26 cellular contexts compared by ENCODE assay signal in the genomic region with DNA sequence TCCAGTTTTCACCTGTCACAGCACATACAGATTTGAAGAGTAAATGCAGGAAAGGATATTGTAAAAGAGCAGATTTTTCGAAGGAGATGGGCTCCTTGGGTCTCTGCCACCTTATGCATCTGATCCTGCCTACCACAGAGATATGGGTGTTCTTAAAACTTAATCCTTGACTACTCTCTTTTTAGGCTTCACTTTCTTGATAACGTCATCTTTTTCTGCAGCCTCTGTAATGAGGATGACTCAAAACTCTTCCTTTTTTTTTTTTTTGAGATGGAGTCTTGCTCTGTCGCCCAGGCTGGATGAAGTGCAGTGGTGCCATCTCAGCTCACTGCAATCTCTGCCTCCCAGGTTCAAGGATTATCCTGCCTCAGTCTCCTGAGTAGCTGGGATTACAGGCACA. TPM values are rescaled to one million over a fixed set of nuclear protein-coding genes. Genes with fewer than 3 reads are reported as not detected.
DNase-seq lines count a peak whose midpoint lies in the region; ATAC-seq and TF ChIP-seq lines count a peak whose summit lies in the region.
"Had no signal": no experiment of that assay in that cellular context is flagged by ENCODE, and none has a peak within 500 bp of the region (broad histone marks: within the 10 kb centered on the region; RNA-seq: fewer than 3 reads in every experiment).

No MANE protein-coding gene starts in this region.

- TF ChIP-seq CTCF in neural progenitor cell (IDR thresholded peaks at IDR 0.05) = no peak

- peaks cover 100% of the 10 kb centered on the region for H3K79me2 ChIP-seq in neural progenitor cell (ENCODE audit: low read depth)

- H3K9me3 Mint-ChIP-seq in activated naive CD8-positive, alpha-beta T cell (ENCODE audit: low read depth) = no peaks in the 10 kb centered on the region
- no peaks in the 10 kb centered on the region for H3K9me3 Mint-ChIP-seq in activated naive CD8-positive, alpha-beta T cell treated with anti-CD3 and anti-CD28 coated beads, Interleukin-2, amount 50 U/mL, for 24 hours
- H3K9me3 Mint-ChIP-seq in immature natural killer cell = no peaks in the 10 kb centered on the region
- no peaks in the 10 kb centered on the region for H3K9me3 Mint-ChIP-seq in T-cell
- H3K9me3 Mint-ChIP-seq in neural progenitor cell = no peaks in the 10 kb centered on the region
- H3K9me3 Mint-ChIP-seq: activated naive CD8-positive, alpha-beta T cell treated with anti-CD3 and anti-CD28 coated beads, Interleukin-2, amount 10 ng/mL, durations not matched to agents 7 days and 5 days had no signal

- no peak overlapping the region for H3K4me2 ChIP-seq in neural progenitor cell

- CTCF ChIA-PET in T-cell (lab: Charles Lee) = no interaction called here

- peaks cover 92% of the 10 kb centered on the region for H4K20me1 ChIP-seq in neural progenitor cell (ENCODE audit: low read depth)

- H3K4me3 ChIP-seq in neural progenitor cell = no peak overlapping the region
- H3K4me3 ChIP-seq: esophagus muscularis mucosa, stomach had no signal

- H3K27me3 Mint-ChIP-seq in activated naive CD8-positive, alpha-beta T cell = no peaks in the 10 kb centered on the region
- no peaks in the 10 kb centered on the region for H3K27me3 Mint-ChIP-seq in activated naive CD8-positive, alpha-beta T cell treated with anti-CD3 and anti-CD28 coated beads, Interleukin-2, amount 50 U/mL, for 24 hours
- H3K27me3 Mint-ChIP-seq in immature natural killer cell (ENCODE audit: low read depth in 3 of 3) (no peaks in the 10 kb centered on the region), T-cell (no peaks in the 10 kb centered on the region), neural progenitor cell (ENCODE audit: insufficient read depth, low read depth) (no peaks in the 10 kb centered on the region)
- H3K27me3 Mint-ChIP-seq: activated naive CD8-positive, alpha-beta T cell treated with anti-CD3 and anti-CD28 coated beads, Interleukin-2, amount 10 ng/mL, durations not matched to agents 7 days and 5 days had no signal

- H3K36me3 Mint-ChIP-seq in activated naive CD8-positive, alpha-beta T cell = peaks cover 4% of the 10 kb centered on the region
- peaks cover 33% of the 10 kb centered on the region for H3K36me3 Mint-ChIP-seq in activated naive CD8-positive, alpha-beta T cell treated with anti-CD3 and anti-CD28 coated beads, Interleukin-2, amount 50 U/mL, for 24 hours (ENCODE audit: low read depth)
- peaks cover 7 to 12% (median 7%) of the 10 kb centered on the region in 3 donors for H3K36me3 Mint-ChIP-seq in immature natural killer cell
- H3K36me3 Mint-ChIP-seq in T-cell = peaks cover 30% of the 10 kb centered on the region
- peaks cover 18% of the 10 kb centered on the region for H3K36me3 Mint-ChIP-seq in neural progenitor cell

- no peak for ATAC-seq in activated naive CD8-positive, alpha-beta T cell treated with anti-CD3 and anti-CD28 coated beads, Interleukin-2, amount 50 U/mL, for 24 hours
- ATAC-seq in T-cell (replicated peaks in 1 of 4) = no peak
- ATAC-seq: HCT116 had no signal

- no peak overlapping the region for H2AFZ ChIP-seq in neural progenitor cell (replicated peaks)

- peaks cover 46% of the 10 kb centered on the region for H3K4me1 Mint-ChIP-seq in activated naive CD8-positive, alpha-beta T cell (ENCODE audit: low read depth)
- peaks cover 27% of the 10 kb centered on the region for H3K4me1 Mint-ChIP-seq in activated naive CD8-positive, alpha-beta T cell treated with anti-CD3 and anti-CD28 coated beads, Interleukin-2, amount 50 U/mL, for 24 hours
- H3K4me1 Mint-ChIP-seq in immature natural killer cell (peaks cover 31 to 51% of the 10 kb centered on the region in 2 donors), T-cell (peaks cover 41 to 56% (median 49%) of the 10 kb centered on the region in 3 donors), neural progenitor cell (peaks cover 4% of the 10 kb centered on the region)

- no peak overlapping the region for H3K9ac ChIP-seq in neural progenitor cell

- peaks cover 5% of the 10 kb centered on the region for H3K36me3 ChIP-seq in neural progenitor cell

- no peak for DNase-seq in activated naive CD8-positive, alpha-beta T cell treated with anti-CD3 and anti-CD28 coated beads, Interleukin-2, amount 50 U/mL, for 24 hours
- peak; percentile 54 for DNase-seq in MV-4-11 (lab: John Stamatoyannopoulos, UW)
- DNase-seq in immature natural killer cell = no peak
- no peak for DNase-seq in T-cell
- no peak for DNase-seq in T-helper 1 cell
- DNase-seq in NCI-H748 treated with DMSO at 0.1 percent for 48 hours (lab: John Stamatoyannopoulos, UW) = no peak
- no peak for DNase-seq in neural progenitor cell (ENCODE audit: low spot score)
- DNase-seq: ACHN; activated CD4-positive, CD25-positive, alpha-beta regulatory T cell treated with anti-CD3 and anti-CD28 coated beads, Interleukin-2, amount 50 U/mL, for 72 hours; activated naive CD8-positive, alpha-beta T cell treated with anti-CD3 and anti-CD28 coated beads, Interleukin-2, amount 10 ng/mL, durations not matched to agents 7 days and 5 days; DMS 273 treated with DMSO at 0.1 percent for 48 hours; effector memory CD4-positive, alpha-beta T cell; GDM1; islet precursor cell; KG1; NCI-H1048; NCI-H1930; NCI-H2227 treated with DMSO at 0.1 percent for 48 hours; NCI-H774; stimulated activated CD4-positive, alpha-beta T cell treated with anti-CD3 and anti-CD28 coated beads, Interleukin-2, amount 100 ng/mL, for 48 hours; stomach; trophoblast cell had no signal

- H3K27me3 ChIP-seq in neural progenitor cell = no peaks in the 10 kb centered on the region
- H3K27me3 ChIP-seq: esophagus muscularis mucosa, stomach had no signal

- POLR2A ChIA-PET in T-cell (lab: Charles Lee) = no interaction called here

- H3K27ac Mint-ChIP-seq in activated naive CD8-positive, alpha-beta T cell = peak overlapping the region; percentile 28
- no peak overlapping the region for H3K27ac Mint-ChIP-seq in activated naive CD8-positive, alpha-beta T cell treated with anti-CD3 and anti-CD28 coated beads, Interleukin-2, amount 50 U/mL, for 24 hours
- H3K27ac Mint-ChIP-seq in immature natural killer cell (peak overlapping the region in 4 of 6 donors; percentile 18 to 61 (median 27)), T-cell (no peak overlapping the region), neural progenitor cell (no peak overlapping the region)
- H3K27ac Mint-ChIP-seq: activated naive CD8-positive, alpha-beta T cell treated with anti-CD3 and anti-CD28 coated beads, Interleukin-2, amount 10 ng/mL, durations not matched to agents 7 days and 5 days had no signal

- H3K4me1 ChIP-seq in neural progenitor cell = peaks cover 3% of the 10 kb centered on the region

- H3K9me3 ChIP-seq in neural progenitor cell (ENCODE audit: low read depth) = no peaks in the 10 kb centered on the region
- H3K9me3 ChIP-seq: esophagus muscularis mucosa, stomach had no signal

- no peak overlapping the region for H3K27ac ChIP-seq in neural progenitor cell
- H3K27ac ChIP-seq: C4-2B, esophagus muscularis mucosa, stomach had no signal

- H3K4me3 Mint-ChIP-seq in activated naive CD8-positive, alpha-beta T cell = no peak overlapping the region
- H3K4me3 Mint-ChIP-seq in activated naive CD8-positive, alpha-beta T cell treated with anti-CD3 and anti-CD28 coated beads, Interleukin-2, amount 50 U/mL, for 24 hours = no peak overlapping the region
- H3K4me3 Mint-ChIP-seq in immature natural killer cell (no peak overlapping the region), T-cell (no peak overlapping the region), neural progenitor cell (no peak overlapping the region)
- H3K4me3 Mint-ChIP-seq: activated naive CD8-positive, alpha-beta T cell treated with anti-CD3 and anti-CD28 coated beads, Interleukin-2, amount 10 ng/mL, durations not matched to agents 7 days and 5 days had no signal

- peaks cover 21% of the 10 kb centered on the region for H3F3A ChIP-seq in neural progenitor cell (ENCODE audit: low read depth)

RNA-seq across cellular contexts. Expression of gene PRR14L, which starts 7.8 kb away (rescaled TPM):
- 10 to 100 TPM; 13.7 to 41.7 (median 14.1) TPM for polyA plus RNA-seq in immature natural killer cell
- 10 to 100 TPM; 48.0 to 63.0 (median 55.6) TPM for total RNA-seq in T-cell
- total RNA-seq in neural progenitor cell (ENCODE audit: low replicate concordance) = 60.1 and 74.2 TPM in 2 replicates

RNA-seq across cellular contexts. Expression of gene DEPDC5, which starts 11.7 kb away (rescaled TPM):
- polyA plus RNA-seq in immature natural killer cell = 10 to 100 TPM in 1 of 3 donors, 1 to 10 TPM in 2; 3.0 to 14.3 (median 3.9) TPM
- total RNA-seq in T-cell (10 to 100 TPM; 40.3 to 52.7 (median 49.0) TPM), neural progenitor cell (ENCODE audit: low replicate concordance) (18.3 and 37.1 TPM in 2 replicates)

Comparison
In these comparisons a context has a peak if more than half of its experiments do, and no peak if none do; other contexts are left out.
1. H3K27ac Mint-ChIP-seq: peak in activated naive CD8-positive, alpha-beta T cell (single experiment) and immature natural killer cell (4 of 6); none in activated naive CD8-positive, alpha-beta T cell treated with anti-CD3 and anti-CD28 coated beads, Interleukin-2, amount 50 U/mL, for 24 hours (single experiment), T-cell (0 of 2) and neural progenitor cell (single experiment).